In genomic region chr19:7294571-7295212, GRCh38 we compare ENCODE assay signal across 8 cellular contexts. TPM values are rescaled to one million over a fixed set of nuclear protein-coding genes. Genes with fewer than 3 reads are reported as not detected.
A peak's percentile ranks its signal among the peaks of the same experiment; 100 is the strongest.
DNase-seq lines count a peak whose midpoint lies in the region; ATAC-seq and TF ChIP-seq lines count a peak whose summit lies in the region.

No MANE protein-coding gene starts in this region.

- peak; percentile 42 for DNase-seq in NCI-H510A treated with DMSO at 0.1 percent for 48 hours (lab: John Stamatoyannopoulos, UW)
- DNase-seq in NCI-H510A (lab: John Stamatoyannopoulos, UW) = no peak
- DNase-seq in NCI-H82 treated with DMSO at 0.1 percent for 48 hours (lab: John Stamatoyannopoulos, UW; ENCODE audit: unreplicated experiment) = peak; percentile 30
- DNase-seq in anterior cingulate cortex (lab: John Stamatoyannopoulos, UW) = peak in 57 of 58 donors; percentile 1 to 71 (median 47)
- DNase-seq in hepatic stellate cell (ENCODE audit: low spot score) = peak; percentile 49
- peak; percentile 53 for DNase-seq in progenitor cell of endocrine pancreas (ENCODE audit: low spot score, unreplicated experiment)
- no peak for DNase-seq in GDM1 (lab: John Stamatoyannopoulos, UW)

- H3K4me1 Mint-ChIP-seq in progenitor cell of endocrine pancreas (ENCODE audit: low read depth) = peaks cover 10% of the 10 kb centered on the region

- peak; percentile 53 for TF ChIP-seq CTCF in progenitor cell of endocrine pancreas (IDR thresholded peaks at IDR 0.05; ENCODE audit: unreplicated experiment)

- peak; percentile 40 for ATAC-seq in HG03342 (IDR thresholded peaks at IDR 0.05; ENCODE audit: unreplicated experiment)

- H3K9me3 Mint-ChIP-seq in progenitor cell of endocrine pancreas (ENCODE audit: low read depth) = no peaks in the 10 kb centered on the region

- peak overlapping the region; percentile 75 for H3K4me3 Mint-ChIP-seq in progenitor cell of endocrine pancreas (ENCODE audit: low read depth)

- peaks cover 3% of the 10 kb centered on the region for H3K27me3 Mint-ChIP-seq in progenitor cell of endocrine pancreas

- no peaks in the 10 kb centered on the region for H3K36me3 Mint-ChIP-seq in progenitor cell of endocrine pancreas (ENCODE audit: insufficient read depth)

- H3K27ac Mint-ChIP-seq in progenitor cell of endocrine pancreas = peak overlapping the region; percentile 92

RNA-seq across cellular contexts. Expression of gene INSR, which starts 0.5 kb away (rescaled TPM):
- total RNA-seq in progenitor cell of endocrine pancreas = 67.5 and 69.2 TPM in 2 replicates

RNA-seq across cellular contexts. Expression of gene ARHGEF18, which starts 54.0 kb away (rescaled TPM):
- total RNA-seq in progenitor cell of endocrine pancreas = 53.4 and 60.8 TPM in 2 replicates

Comparison
In these comparisons a context has a peak if more than half of its experiments do, and no peak if none do; other contexts are left out.
1. DNase-seq: peak in NCI-H510A treated with DMSO at 0.1 percent for 48 hours (single experiment), NCI-H82 treated with DMSO at 0.1 percent for 48 hours (single experiment), anterior cingulate cortex (57 of 58), hepatic stellate cell (single experiment) and progenitor cell of endocrine pancreas (single experiment); none in NCI-H510A (single experiment) and GDM1 (single experiment).